ENCODE assay signal across 22 cellular contexts in the genomic region with DNA sequence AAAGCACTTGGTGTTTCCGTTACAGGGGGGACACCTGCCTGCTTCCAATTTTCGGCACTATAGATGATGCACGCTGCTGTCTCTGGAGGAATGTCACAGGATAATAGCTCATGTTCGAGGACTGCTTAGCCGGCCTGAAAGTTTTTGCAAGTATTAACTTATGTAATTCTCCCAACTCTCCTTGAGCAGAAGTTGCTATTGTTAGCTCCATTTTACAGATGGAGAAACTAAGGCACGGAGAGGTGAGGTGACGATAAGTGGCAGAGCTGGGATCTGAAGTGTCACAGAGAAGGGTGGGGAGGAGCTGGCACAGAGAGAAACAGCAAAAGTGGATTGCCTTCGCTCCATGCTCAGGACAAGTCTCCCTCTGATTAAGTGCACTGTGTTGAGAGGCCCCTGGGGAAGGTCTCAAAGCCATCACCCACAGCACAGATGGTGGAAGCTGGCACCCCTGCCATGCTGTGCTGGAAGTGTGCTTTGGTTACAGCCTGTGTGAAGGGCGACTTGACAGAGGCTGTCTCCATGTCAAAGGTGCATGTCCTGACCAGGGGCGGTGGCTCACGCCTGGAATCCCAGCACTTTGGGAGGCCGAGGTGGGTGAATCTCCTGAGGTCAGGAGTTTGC. TPM values are rescaled to one million over a fixed set of nuclear protein-coding genes. Genes with fewer than 3 reads are reported as not detected.
A peak's percentile ranks its signal among the peaks of the same experiment; 100 is the strongest.
DNase-seq lines count a peak whose midpoint lies in the region; ATAC-seq, FAIRE-seq and TF ChIP-seq lines count a peak whose summit lies in the region.
"Had no signal": no experiment of that assay in that cellular context is flagged by ENCODE, and none has a peak within 500 bp of the region (broad histone marks: within the 10 kb centered on the region; RNA-seq: fewer than 3 reads in every experiment).

No MANE protein-coding gene starts in this region.

- no peak overlapping the region for H3K27ac ChIP-seq in BLaER1 treated with 17β-estradiol and CSF1 and Interleukin-3, amounts not matched to agents 10 nM and 100 nM
- H3K27ac ChIP-seq in HEK293 (ENCODE audit: extremely low read depth, low read depth, low read length) (no peak overlapping the region), HepG2 (ENCODE audit: extremely low read length, insufficient read depth, low read length) (no peak overlapping the region)
- H3K27ac ChIP-seq: pancreas had no signal

- H3K27me3 ChIP-seq in BLaER1 treated with 17β-estradiol and CSF1 and Interleukin-3, amounts not matched to agents 10 nM and 100 nM: peaks cover 0 to 8% (median 0%) of the 10 kb centered on the region in 11 experiments; a peak in 3 of 22 replicates
- H3K27me3 ChIP-seq in HepG2 (ENCODE audit: control insufficient read depth in 1 of 2, insufficient read depth in 2 of 2, low read length in 2 of 2): peaks cover 3 to 30% of the 10 kb centered on the region in 2 experiments; a peak in 4 of 5 replicates
- H3K27me3 ChIP-seq: pancreas, transverse colon had no signal

- FAIRE-seq in HepG2 (lab: Jason Lieb, UNC): no peak
- FAIRE-seq: bronchial epithelial cell, colon, D721Med, keratinocyte, pancreas, small intestine had no signal

- POLR2A ChIA-PET in HEK293 (lab: Yijun Ruan, JAX) (no interaction called here), HepG2 (lab: Yijun Ruan, JAX) (no interaction called here)

- TF ChIP-seq RAD21 in HepG2 (CRISPR knock-in tag; IDR thresholded peaks at IDR 0.05): no peak

- DNase-seq in NCI-H524 (lab: John Stamatoyannopoulos, UW) (peak; percentile 92 to 94), HepG2 (ENCODE audit: low spot score) (no peak), lower leg skin (ENCODE audit: low spot score in 2 of 2) (no peak), GOT3 (lab: John Stamatoyannopoulos, UW) (no peak)
- DNase-seq: effector memory CD4-positive, alpha-beta T cell; IMR-90; left ventricle myocardium superior; NCI-H2029 treated with DMSO at 0.1 percent for 48 hours; NCI-H510A; Right ventricle myocardium superior; small intestine; T-helper 2 cell had no signal

- peak overlapping the region in 10 of 11 experiments; percentile 37 to 65 (median 50); a peak in 17 of 22 replicates for H3K4me2 ChIP-seq in BLaER1 treated with 17β-estradiol and CSF1 and Interleukin-3, amounts not matched to agents 10 nM and 100 nM
- H3K4me2 ChIP-seq in HepG2 (ENCODE audit: low read depth, low read length): no peak overlapping the region

- TF ChIP-seq EP300 in HepG2 (IDR thresholded peaks at IDR 0.05; ENCODE audit: low read depth in 2 of 2, low read length in 2 of 2) (no peak), HepG2 (CRISPR knock-in tag; IDR thresholded peaks at IDR 0.05; ENCODE audit: borderline replicate concordance) (no peak)

- TF ChIP-seq CTCF in HEK293 (tag by site-specific recombination; IDR thresholded peaks at IDR 0.05) (no peak), HepG2 (CRISPR knock-in tag; IDR thresholded peaks at IDR 0.05) (no peak), lower leg skin (IDR thresholded peaks at IDR 0.05) (no peak)

- H3K9ac ChIP-seq in BLaER1 treated with 17β-estradiol and CSF1 and Interleukin-3, amounts not matched to agents 10 nM and 100 nM: no peak overlapping the region
- H3K9ac ChIP-seq in HepG2 (ENCODE audit: insufficient read depth, low read depth, low read length): no peak overlapping the region

- H3K79me2 ChIP-seq in HepG2 (ENCODE audit: insufficient read depth, low read length): no peaks in the 10 kb centered on the region

- H3K9me3 ChIP-seq in BLaER1 treated with 17β-estradiol and CSF1 and Interleukin-3, amounts not matched to agents 10 nM and 100 nM (replicated peaks in 1 of 11): peaks cover 0 to 1% (median 0%) of the 10 kb centered on the region in 11 experiments; a peak in 1 of 22 replicates
- H3K9me3 ChIP-seq in HEK293 (ENCODE audit: control insufficient read depth, insufficient read depth, low read depth, low read length): no peaks in the 10 kb centered on the region
- H3K9me3 ChIP-seq in HepG2 (ENCODE audit: low read length): no peaks in the 10 kb centered on the region
- H3K9me3 ChIP-seq: pancreas, transverse colon had no signal

- in situ Hi-C loops in HepG2 (cut with HindIII; ENCODE audit: extremely low pct_ligation_motif_present, low pct_unique_long_range_greater_than_20kb): no loop called here

- CTCF ChIA-PET in HEK293 (lab: Yijun Ruan, JAX) (no interaction called here), HepG2 (lab: Yijun Ruan, JAX; ENCODE audit: low intra/inter-chr PET ratio, low total read pairs) (no interaction called here)

- intact Hi-C loops in HepG2 (cut with micrococcal nuclease; ENCODE audit: unreplicated experiment): no loop called here
- intact Hi-C loops in lower leg skin (cut with DNase I; ENCODE audit: low total_unique reads): no loop called here

- no peak overlapping the region for H3K4me3 ChIP-seq in BLaER1 treated with 17β-estradiol and CSF1 and Interleukin-3, amounts not matched to agents 10 nM and 100 nM
- no peak overlapping the region for H3K4me3 ChIP-seq in HEK293 (ENCODE audit: low read depth, low read length)
- H3K4me3 ChIP-seq in HepG2 (replicated peaks in 1 of 3; ENCODE audit: insufficient read depth in 1 of 3, low read depth in 2 of 3, low read length in 3 of 3): no peak overlapping the region
- H3K4me3 ChIP-seq in lower leg skin (ENCODE audit: low read depth, poor library complexity, severe bottlenecking): no peak overlapping the region
- H3K4me3 ChIP-seq: pancreas, transverse colon had no signal

- H4K20me1 ChIP-seq in BLaER1 treated with 17β-estradiol and CSF1 and Interleukin-3, amounts not matched to agents 10 nM and 100 nM: no peaks in the 10 kb centered on the region
- H4K20me1 ChIP-seq in HepG2 (ENCODE audit: insufficient read depth, low read length): no peaks in the 10 kb centered on the region

- no peak overlapping the region for H2AFZ ChIP-seq in HepG2 (ENCODE audit: low read length)

- WGBS in HepG2 (ENCODE audit: low lambda C conversion rate): 54% methylated on average over 11 of the region's 12 CpGs
- WGBS in lower leg skin, 2 donors: 70 to 80% methylated on average over 12 of the region's 12 CpGs

- no TSS peak for BruUV-seq in HepG2 (replicated peaks; lab: Mats Ljungman, UMichigan)

- peaks cover 30 to 66% (median 61%) of the 10 kb centered on the region in 10 experiments for H3K4me1 ChIP-seq in BLaER1 treated with 17β-estradiol and CSF1 and Interleukin-3, amounts not matched to agents 10 nM and 100 nM
- peaks cover 6% of the 10 kb centered on the region for H3K4me1 ChIP-seq in HEK293 (ENCODE audit: control insufficient read depth, insufficient read depth, low read length)
- peaks cover 50% of the 10 kb centered on the region for H3K4me1 ChIP-seq in HepG2 (ENCODE audit: insufficient read depth, low read length)
- H3K4me1 ChIP-seq: pancreas had no signal

- no peak for ATAC-seq in HepG2
- ATAC-seq in GM18870 (IDR thresholded peaks at IDR 0.05; ENCODE audit: unreplicated experiment): no peak
- ATAC-seq: left ventricle myocardium superior; natural killer cell treated with Interleukin-12 subunit alpha and Interleukin-12 subunit beta and Interleukin-15 and Interleukin-18, amount 100 ng/mL, for 72 hours; pancreas had no signal

- TF ChIP-seq POLR2A in HepG2 (IDR thresholded peaks at IDR 0.05; ENCODE audit: insufficient read depth in 1 of 2, low read depth in 2 of 2, low read length in 2 of 2) (no peak), lower leg skin (IDR thresholded peaks at IDR 0.05) (no peak)

- no peaks in the 10 kb centered on the region for H3K36me3 ChIP-seq in BLaER1 treated with 17β-estradiol and CSF1 and Interleukin-3, amounts not matched to agents 10 nM and 100 nM
- H3K36me3 ChIP-seq in HEK293 (ENCODE audit: control insufficient read depth in 2 of 2, insufficient read depth in 1 of 2, low read length in 2 of 2) (no peaks in the 10 kb centered on the region), HepG2 (replicated peaks in 1 of 2; ENCODE audit: control insufficient read depth in 1 of 2, insufficient read depth in 2 of 2, low read length in 2 of 2) (no peaks in the 10 kb centered on the region)
- H3K36me3 ChIP-seq: pancreas, transverse colon had no signal

TF ChIP-seq in HEK293, 187 proteins besides CTCF, POLR2A, EP300 and RAD21:
- TF ChIP-seq ZBTB8A (tag by site-specific recombination; IDR thresholded peaks at IDR 0.05): no peak
- TF ChIP-seq ZNF335 (tag by site-specific recombination; conservative IDR thresholded peaks at IDR 0.05): 0 out of 2 replicates have a peak, but pooled peaks have one; percentile 19

TF ChIP-seq in HepG2, 621 proteins besides CTCF, POLR2A, EP300 and RAD21 (continues in another document):
- TF ChIP-seq ZNF530 (CRISPR knock-in tag; IDR thresholded peaks at IDR 0.05; ENCODE audit: low read depth) (no peak), GLI4 (CRISPR knock-in tag; IDR thresholded peaks at IDR 0.05; ENCODE audit: borderline replicate concordance) (no peak), ZNF343 (CRISPR knock-in tag; IDR thresholded peaks at IDR 0.05) (0 out of 2 replicates have a peak, but pooled peaks have one; percentile 33)

RNA-seq across cellular contexts. Expression of a gene that starts 40.8 kb away (rescaled TPM):
- total RNA-seq in HepG2 (2016; rRNA removed; fragmentation: Illumina TruSeq; extraction: Trizol) (14.7 and 17.4 TPM in 2 replicates), lower leg skin (10 to 100 TPM; 10.2 to 20.8 (median 14.9) TPM)
- 1.0 and 1.5 TPM in 2 replicates for total RNA-seq in HepG2 (2016; cell fraction: cytosol; rRNA removed; fragmentation: Illumina TruSeq; extraction: Trizol; ENCODE audit: low read depth)
- 14.3 and 19.5 TPM in 2 replicates for total RNA-seq in HepG2 (2016; cell fraction: insoluble cytoplasmic fraction; rRNA removed; fragmentation: Illumina TruSeq; extraction: Trizol)
- 3.8 and 4.1 TPM in 2 replicates for total RNA-seq in HepG2 (2016; cell fraction: membrane; rRNA removed; fragmentation: Illumina TruSeq; extraction: Trizol)
- 13.9 and 16.3 TPM in 2 replicates for total RNA-seq in HepG2 (2016; cell fraction: nucleus; rRNA removed; fragmentation: Illumina TruSeq; extraction: Trizol)
- polyA plus RNA-seq in HepG2 (2011; rRNA removed): 11.8 and 12.0 TPM in 2 replicates
- 10.9 and 11.8 TPM in 2 replicates for polyA plus RNA-seq in HepG2 (2011; cell fraction: cytosol; rRNA removed)
- 13.6 and 14.0 TPM in 2 replicates for polyA plus RNA-seq in HepG2 (2011; cell fraction: nucleus; rRNA removed)
- polyA plus RNA-seq in HepG2 (2012): 6.9 and 8.1 TPM in 2 replicates
- 0.46 and 0.59 TPM in 2 replicates for polyA plus RNA-seq in HepG2 (2016; cell fraction: cytosol; fragmentation: Illumina TruSeq; extraction: Trizol; ENCODE audit: low read depth)
- polyA plus RNA-seq in HepG2 (2016; cell fraction: insoluble cytoplasmic fraction; fragmentation: Illumina TruSeq; extraction: Trizol; ENCODE audit: low read depth): 10.6 and 11.4 TPM in 2 replicates
- polyA plus RNA-seq in HepG2 (2016; cell fraction: membrane; fragmentation: Illumina TruSeq; extraction: Trizol; ENCODE audit: low read depth): 1.5 and 1.9 TPM in 2 replicates
- polyA plus RNA-seq in HepG2 (2016; cell fraction: nucleus; fragmentation: Illumina TruSeq; extraction: Trizol; ENCODE audit: insufficient read depth, low read depth): 9.0 and 10.6 TPM in 2 replicates
- 20.4 and 30.6 TPM in 2 replicates for polyA minus RNA-seq in HepG2 (2011; rRNA and poly(A)+ RNA removed; ENCODE audit: low replicate concordance)
- 7.9 and 10.9 TPM in 2 replicates for polyA minus RNA-seq in HepG2 (2011; cell fraction: cytosol; rRNA and poly(A)+ RNA removed)
- 17.6 and 19.1 TPM in 2 replicates for polyA minus RNA-seq in HepG2 (2011; cell fraction: nucleus; rRNA and poly(A)+ RNA removed)

Comparison
In these comparisons a context has a peak if more than half of its experiments do, and no peak if none do; other contexts are left out.
1. DNase-seq: peak in NCI-H524 (2 of 2); none in HepG2 (single experiment), lower leg skin (0 of 2) and GOT3 (single experiment).